ENCODE assay signal across 10 cellular contexts in the genomic region with DNA sequence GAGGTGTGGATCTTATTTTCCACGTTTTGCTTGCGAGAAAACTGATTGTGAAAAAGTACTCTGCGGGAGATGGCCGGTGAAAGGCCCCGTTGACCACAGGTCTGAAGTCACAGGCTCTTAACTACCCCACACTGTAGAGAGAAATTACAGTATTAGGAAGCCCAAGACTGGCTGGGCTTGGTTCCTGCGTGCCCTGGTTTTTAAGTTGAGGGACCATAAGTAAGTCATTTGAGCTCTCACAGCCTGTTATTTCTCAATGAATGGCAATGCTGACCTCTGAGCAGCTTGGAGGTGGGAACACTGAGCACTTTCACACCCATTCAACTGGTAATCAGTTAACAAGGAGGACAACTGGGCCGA. TPM values are rescaled to one million over a fixed set of nuclear protein-coding genes. Genes with fewer than 3 reads are reported as not detected.
DNase-seq lines count a peak whose midpoint lies in the region; TF ChIP-seq lines count a peak whose summit lies in the region.
"Had no signal": no experiment of that assay in that cellular context is flagged by ENCODE, and none has a peak within 500 bp of the region (broad histone marks: within the 10 kb centered on the region; RNA-seq: fewer than 3 reads in every experiment).

No MANE protein-coding gene starts in this region.

- peaks cover 46% of the 10 kb centered on the region for H3K4me1 Mint-ChIP-seq in activated CD4-positive, alpha-beta T cell treated with anti-CD3 and anti-CD28 coated beads, Interleukin-2, amount 10 ng/mL, durations not matched to agents 24 days and 14 days
- no peaks in the 10 kb centered on the region for H3K4me1 Mint-ChIP-seq in glutamatergic neuron (ENCODE audit: low read depth, unreplicated experiment)

- no peaks in the 10 kb centered on the region for H3K9me3 ChIP-seq in suprapubic skin

- no peak overlapping the region for H3K27ac Mint-ChIP-seq in activated CD4-positive, alpha-beta T cell treated with anti-CD3 and anti-CD28 coated beads, Interleukin-2, amount 10 ng/mL, durations not matched to agents 24 days and 14 days
- H3K27ac Mint-ChIP-seq in glutamatergic neuron (ENCODE audit: unreplicated experiment) = no peak overlapping the region
- H3K27ac Mint-ChIP-seq: activated B cell treated with CpG ODN at 0.5 μM for 24 hours had no signal

- peaks cover 60% of the 10 kb centered on the region for H3K4me1 ChIP-seq in suprapubic skin

- TF ChIP-seq EP300 in suprapubic skin (IDR thresholded peaks at IDR 0.05) = no peak

- intact Hi-C loops in activated CD4-positive, alpha-beta T cell treated with anti-CD3 and anti-CD28 coated beads, Interleukin-2, amount 10 ng/mL, durations not matched to agents 24 days and 14 days (cut with micrococcal nuclease) = loop anchor here (2.0 to 10.0 kb wide), 3 partner anchors 245 to 1431 kb away; no protein-coding TSS in a partner anchor

- no peaks in the 10 kb centered on the region for H3K36me3 ChIP-seq in suprapubic skin

- WGBS in suprapubic skin = 36% methylated on average over 7 of the region's 7 CpGs

- no peaks in the 10 kb centered on the region for H3K36me3 Mint-ChIP-seq in activated CD4-positive, alpha-beta T cell treated with anti-CD3 and anti-CD28 coated beads, Interleukin-2, amount 10 ng/mL, durations not matched to agents 24 days and 14 days (ENCODE audit: low read depth)
- no peaks in the 10 kb centered on the region for H3K36me3 Mint-ChIP-seq in glutamatergic neuron (ENCODE audit: unreplicated experiment)
- H3K36me3 Mint-ChIP-seq: CD4-positive, CD25-positive, alpha-beta regulatory T cell had no signal

- no peak for DNase-seq in activated CD4-positive, alpha-beta T cell treated with anti-CD3 and anti-CD28 coated beads, Interleukin-2, amount 10 ng/mL, durations not matched to agents 24 days and 14 days
- no peak for DNase-seq in activated CD4-positive, alpha-beta T cell treated with anti-CD3 and anti-CD28 coated beads, Interleukin-2, amount 50 U/mL, for 4 hours
- DNase-seq in RKO (ENCODE audit: low spot score) = peak; percentile 45
- DNase-seq in glutamatergic neuron = no peak
- no peak for DNase-seq in suprapubic skin (ENCODE audit: low spot score in 2 of 2)
- no peak for DNase-seq in NCI-H345 treated with DMSO at 0.1 percent for 48 hours (lab: John Stamatoyannopoulos, UW; ENCODE audit: unreplicated experiment)
- no peak for DNase-seq in stimulated activated CD4-positive, alpha-beta T cell treated with anti-CD3 and anti-CD28 coated beads, Interleukin-4, amount 100 ng/mL, for 4 hours
- DNase-seq in NCI-H1694 (lab: John Stamatoyannopoulos, UW) = no peak
- DNase-seq: activated B cell treated with CpG ODN at 0.5 μM for 24 hours had no signal

- H3K27me3 ChIP-seq in suprapubic skin = no peaks in the 10 kb centered on the region

- no peak for TF ChIP-seq POLR2A in suprapubic skin (IDR thresholded peaks at IDR 0.05)

- no peaks in the 10 kb centered on the region for H3K9me3 Mint-ChIP-seq in activated CD4-positive, alpha-beta T cell treated with anti-CD3 and anti-CD28 coated beads, Interleukin-2, amount 10 ng/mL, durations not matched to agents 24 days and 14 days
- H3K9me3 Mint-ChIP-seq in glutamatergic neuron (ENCODE audit: unreplicated experiment) = no peaks in the 10 kb centered on the region
- H3K9me3 Mint-ChIP-seq: activated B cell treated with CpG ODN at 0.5 μM for 24 hours; CD4-positive, CD25-positive, alpha-beta regulatory T cell had no signal

- TF ChIP-seq CTCF in glutamatergic neuron (IDR thresholded peaks at IDR 0.05; ENCODE audit: partially characterized antibody, unreplicated experiment) (no peak), suprapubic skin (IDR thresholded peaks at IDR 0.05) (no peak)

- H3K4me3 Mint-ChIP-seq in activated CD4-positive, alpha-beta T cell treated with anti-CD3 and anti-CD28 coated beads, Interleukin-2, amount 10 ng/mL, durations not matched to agents 24 days and 14 days = peak overlapping the region; percentile 86
- peak overlapping the region; percentile 84 for H3K4me3 Mint-ChIP-seq in glutamatergic neuron (ENCODE audit: unreplicated experiment)

- H3K27me3 Mint-ChIP-seq in activated CD4-positive, alpha-beta T cell treated with anti-CD3 and anti-CD28 coated beads, Interleukin-2, amount 10 ng/mL, durations not matched to agents 24 days and 14 days = peaks cover 1% of the 10 kb centered on the region
- peaks cover 3% of the 10 kb centered on the region for H3K27me3 Mint-ChIP-seq in glutamatergic neuron (ENCODE audit: unreplicated experiment)

- H3K4me3 ChIP-seq in suprapubic skin = peak overlapping the region; percentile 63

- H3K27ac ChIP-seq in suprapubic skin = peak overlapping the region; percentile 80

RNA-seq across cellular contexts. Expression of a gene that starts 0.4 kb away (rescaled TPM):
- total RNA-seq in activated CD4-positive, alpha-beta T cell treated with anti-CD3 and anti-CD28 coated beads, Interleukin-2, amount 10 ng/mL, durations not matched to agents 24 days and 14 days = 2.0 and 2.2 TPM in 2 replicates
- total RNA-seq in glutamatergic neuron (ENCODE audit: unreplicated experiment) (0.76 TPM), suprapubic skin (10 to 100 TPM; 27.8 to 76.6 (median 48.9) TPM)
